Comparison of ENCODE assay signal across 10 cellular contexts in genomic region chr17:41837761-41838538, GRCh38. TPM values are rescaled to one million over a fixed set of nuclear protein-coding genes. Genes with fewer than 3 reads are reported as not detected.
DNase-seq lines count a peak whose midpoint lies in the region; TF ChIP-seq lines count a peak whose summit lies in the region.
"Had no signal": no experiment of that assay in that cellular context is flagged by ENCODE, and none has a peak within 500 bp of the region (broad histone marks: within the 10 kb centered on the region; RNA-seq: fewer than 3 reads in every experiment).

Gene KLHL10, plus strand, starts transcription at chr17:41837825. Its CDS starts 108 bp downstream, at chr17:41837933.

- peaks cover 10% of the 10 kb centered on the region for H3K79me1 ChIP-seq in mesenchymal stem cell (replicated peaks; ENCODE audit: low read length, poor library complexity, severe bottlenecking)

- TF ChIP-seq CTCF in testis (IDR thresholded peaks at IDR 0.05) (no peak), lower leg skin (IDR thresholded peaks at IDR 0.05) (no peak), colonic mucosa (IDR thresholded peaks at IDR 0.05) (no peak)

- H3K4ac ChIP-seq in mesenchymal stem cell (ENCODE audit: low read depth in 1 of 2, low read length in 2 of 2): no peak within 1 kb of the TSS

- no peak within 1 kb of the TSS for H2AFZ ChIP-seq in mesenchymal stem cell (ENCODE audit: low read depth, low read length)

- peak within 1 kb of the TSS in 1 of 2 experiments; percentile 88 for H3K4me3 ChIP-seq in mesenchymal stem cell (ENCODE audit: insufficient read depth in 1 of 2, low read depth in 1 of 2, low read length in 2 of 2)
- no peak within 1 kb of the TSS for H3K4me3 ChIP-seq in testis
- no peak within 1 kb of the TSS for H3K4me3 ChIP-seq in lower leg skin (ENCODE audit: low read depth, poor library complexity, severe bottlenecking)
- no peak within 1 kb of the TSS for H3K4me3 ChIP-seq in colonic mucosa

- no peak within 1 kb of the TSS for H4K91ac ChIP-seq in mesenchymal stem cell (ENCODE audit: low read length)

- no peak within 1 kb of the TSS for H2BK120ac ChIP-seq in mesenchymal stem cell (ENCODE audit: low read depth, low read length)

- DNase-seq in activated effector memory CD4-positive, alpha-beta T cell treated with anti-CD3 and anti-CD28 coated beads, Interleukin-2, amount 50 U/mL, for 16 hours: peak; percentile 38
- no peak for DNase-seq in activated effector memory CD4-positive, alpha-beta T cell treated with Interleukin-2 at 50 U/mL for 16 hours
- DNase-seq in mesenchymal stem cell (no peak), testis (no peak), lower leg skin (ENCODE audit: low spot score in 2 of 2) (no peak), dedifferentiated amniotic fluid mesenchymal stem cell (ENCODE audit: extremely low spot score) (no peak), colonic mucosa (no peak)
- DNase-seq: NCI-H1105 had no signal

- H2AK5ac ChIP-seq in mesenchymal stem cell (ENCODE audit: low read length, severe bottlenecking): peak within 1 kb of the TSS; percentile 27

- H3K9me3 ChIP-seq in mesenchymal stem cell (ENCODE audit: control insufficient read depth, low read length) (no peaks in the 10 kb centered on the region), testis (no peaks in the 10 kb centered on the region), colonic mucosa (no peaks in the 10 kb centered on the region)

- no peak within 1 kb of the TSS for H3K27ac Mint-ChIP-seq in activated naive CD8-positive, alpha-beta T cell

- H2BK5ac ChIP-seq in mesenchymal stem cell (ENCODE audit: low read depth, low read length, poor library complexity, severe bottlenecking): no peak within 1 kb of the TSS

- H3K36me3 ChIP-seq in mesenchymal stem cell (ENCODE audit: control insufficient read depth in 1 of 2, insufficient read depth in 2 of 2, low read depth in 1 of 2, low read length in 2 of 2) (peaks cover 0 to 13% of the 10 kb centered on the region in 2 experiments), testis (ENCODE audit: low read depth, missing control alignments) (no peaks in the 10 kb centered on the region), colonic mucosa (no peaks in the 10 kb centered on the region)

- H2BK12ac ChIP-seq in mesenchymal stem cell (ENCODE audit: low read length in 2 of 2): no peak within 1 kb of the TSS

- H2BK15ac ChIP-seq in mesenchymal stem cell (ENCODE audit: low read depth, poor library complexity, severe bottlenecking): no peak within 1 kb of the TSS

- no peak for TF ChIP-seq POLR2A in testis (IDR thresholded peaks at IDR 0.05)
- no peak for TF ChIP-seq POLR2A in lower leg skin (IDR thresholded peaks at IDR 0.05)

- no peak within 1 kb of the TSS for H3K18ac ChIP-seq in mesenchymal stem cell (ENCODE audit: low read depth in 1 of 2, low read length in 2 of 2)

- H3K36me3 Mint-ChIP-seq in activated naive CD8-positive, alpha-beta T cell: peaks cover under 1% of the 10 kb centered on the region

- H3K4me1 ChIP-seq in mesenchymal stem cell (ENCODE audit: control insufficient read depth, insufficient read depth, low read depth, low read length) (peaks cover 6% of the 10 kb centered on the region), testis (peaks cover 5% of the 10 kb centered on the region), colonic mucosa (no peaks in the 10 kb centered on the region)

- intact Hi-C loops in testis (cut with DNase I; ENCODE audit: low total_unique reads): no loop called here
- intact Hi-C loops in lower leg skin (cut with DNase I; ENCODE audit: low total_unique reads): no loop called here
- intact Hi-C loops in colonic mucosa (cut with DNase I): no loop called here

- H3K27me3 ChIP-seq in mesenchymal stem cell (ENCODE audit: control insufficient read depth in 1 of 2, insufficient read depth in 1 of 2, low read length in 2 of 2): no peaks in the 10 kb centered on the region
- no peaks in the 10 kb centered on the region for H3K27me3 ChIP-seq in testis
- no peaks in the 10 kb centered on the region for H3K27me3 ChIP-seq in colonic mucosa

- H3K23ac ChIP-seq in mesenchymal stem cell (ENCODE audit: low read length in 2 of 2): no peak within 1 kb of the TSS

- WGBS in mesenchymal stem cell: 96% methylated on average over 15 of the region's 15 CpGs
- WGBS in testis, 2 donors: 93% methylated on average over 15 of the region's 15 CpGs
- WGBS in lower leg skin, 2 donors: 96 to 97% methylated on average over 15 of the region's 15 CpGs

- H3K4me1 Mint-ChIP-seq in activated naive CD8-positive, alpha-beta T cell (ENCODE audit: low read depth): peaks cover 20% of the 10 kb centered on the region

- no peaks in the 10 kb centered on the region for H3K9me3 Mint-ChIP-seq in activated naive CD8-positive, alpha-beta T cell (ENCODE audit: low read depth)

- no peaks in the 10 kb centered on the region for H3K27me3 Mint-ChIP-seq in activated naive CD8-positive, alpha-beta T cell

- peak within 1 kb of the TSS; percentile 82 for H3K4me3 Mint-ChIP-seq in activated naive CD8-positive, alpha-beta T cell

- H3K9ac ChIP-seq in mesenchymal stem cell (ENCODE audit: low read length) (peak within 1 kb of the TSS; percentile 88), colonic mucosa (ENCODE audit: low read depth in 2 of 2, low read length in 2 of 2) (no peak within 1 kb of the TSS)

- H4K8ac ChIP-seq in mesenchymal stem cell (ENCODE audit: low read length): peak within 1 kb of the TSS; percentile 36

- no peak within 1 kb of the TSS for H3K14ac ChIP-seq in mesenchymal stem cell (ENCODE audit: low read length in 2 of 2)

- H3K27ac ChIP-seq in mesenchymal stem cell (ENCODE audit: low read length, poor library complexity, severe bottlenecking) (no peak within 1 kb of the TSS), testis (no peak within 1 kb of the TSS), colonic mucosa (no peak within 1 kb of the TSS)

- H3K4me2 ChIP-seq in mesenchymal stem cell (ENCODE audit: low read length, poor library complexity, severe bottlenecking): no peak within 1 kb of the TSS

RNA-seq across cellular contexts. Expression of gene KLHL10, which starts in this region (rescaled TPM):
- not detected for polyA plus RNA-seq in mesenchymal stem cell (2013, experiment 1 of 2)
- 0.03 TPM for polyA plus RNA-seq in mesenchymal stem cell (2013, experiment 2 of 2)
- total RNA-seq in testis (10 to 100 TPM; 31.8 to 76.3 TPM), lower leg skin (not detected), colonic mucosa (not detected)
- 130 TPM for polyA plus RNA-seq in testis (ENCODE audit: insufficient read depth, low read depth, low replicate concordance)
- total RNA-seq: SK-MEL-5 had no signal

Comparison
In these comparisons a context has a peak if more than half of its experiments do, and no peak if none do; other contexts are left out.
1. RNA of gene KLHL10 (total RNA-seq): 31.8 to 76.3 TPM in testis; not detected in colonic mucosa and not detected in lower leg skin; every median in the first group is over 10 times any median in the second.